Comparison of ENCODE assay signal across 21 cellular contexts in the genomic region with DNA sequence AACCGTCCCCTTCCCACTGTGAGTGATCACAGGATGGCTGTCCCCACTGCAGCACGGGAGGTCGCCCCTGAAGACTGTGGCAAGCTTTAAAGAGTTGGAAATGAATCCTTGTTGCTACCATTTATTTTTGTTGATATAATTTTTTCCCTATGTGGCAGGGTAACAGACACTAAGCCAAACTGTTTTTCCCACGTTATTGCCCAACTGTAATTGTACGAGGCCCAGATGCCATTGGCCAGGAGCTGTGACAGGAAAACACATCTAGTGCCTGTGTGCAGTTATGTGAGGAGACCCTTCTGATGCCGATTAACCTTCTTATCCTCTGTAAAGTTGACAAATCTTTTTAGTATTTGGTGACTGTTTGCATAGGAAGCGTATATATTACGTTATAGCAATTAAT.
"Had no signal": no experiment of that assay in that cellular context is flagged by ENCODE, and none has a peak within 500 bp of the region (broad histone marks: within the 10 kb centered on the region; RNA-seq: fewer than 3 reads in every experiment).

No MANE protein-coding gene starts in this region.

- H3K4me1 ChIP-seq: gastrocnemius medialis, left lung, prostate gland, sigmoid colon, stomach had no signal

- DNase-seq: cerebellar nuclear complex; cortex of kidney; effector memory CD8-positive, alpha-beta T cell; foreskin fibroblast; gastrocnemius medialis; heart left ventricle; kidney; left lung; mesenchymal stem cell; naive thymus-derived CD8-positive, alpha-beta T cell; nephron progenitor cell; right cardiac atrium; sigmoid colon; stimulated activated CD4-positive, alpha-beta T cell treated with anti-CD3 and anti-CD28 coated beads, Interleukin-2, amount 100 ng/mL, for 24 hours; stimulated activated CD4-positive, alpha-beta T cell treated with anti-CD3 and anti-CD28 coated beads, Interleukin-4, amount 100 ng/mL, for 24 hours; stimulated activated naive CD4-positive, alpha-beta T cell treated with Interleukin-2 at 50 U/mL for 16 hours; stomach; thyroid gland had no signal

- H3K36me3 ChIP-seq: gastrocnemius medialis, prostate gland, thyroid gland had no signal

- H3K9me3 ChIP-seq: gastrocnemius medialis, heart left ventricle, left lung, prostate gland, sigmoid colon, stomach, thyroid gland had no signal

- H3K36me3 Mint-ChIP-seq: stimulated activated effector memory CD8-positive, alpha-beta T cell treated with anti-CD3 and anti-CD28 coated beads, Interleukin-12 subunit alpha, Interleukin-12 subunit beta, amount 100 ng/mL, for 72 hours had no signal

- H3K27me3 ChIP-seq: gastrocnemius medialis, heart left ventricle, hepatocyte, left lung, sigmoid colon, stomach, thyroid gland had no signal

- H3K4me3 ChIP-seq: gastrocnemius medialis, heart left ventricle, hepatocyte, left lung, prostate gland, sigmoid colon, stomach, thyroid gland had no signal

- ATAC-seq: effector memory CD8-positive, alpha-beta T cell; gastrocnemius medialis; heart left ventricle; left lung; naive thymus-derived CD8-positive, alpha-beta T cell; right cardiac atrium; stimulated activated effector memory CD8-positive, alpha-beta T cell treated with anti-CD3 and anti-CD28 coated beads, Interleukin-12 subunit alpha, Interleukin-12 subunit beta, amount 100 ng/mL, for 72 hours had no signal

- H3K4me3 Mint-ChIP-seq: effector memory CD8-positive, alpha-beta T cell; naive thymus-derived CD8-positive, alpha-beta T cell; nephron progenitor cell; stimulated activated effector memory CD8-positive, alpha-beta T cell treated with anti-CD3 and anti-CD28 coated beads, Interleukin-12 subunit alpha, Interleukin-12 subunit beta, amount 100 ng/mL, for 72 hours had no signal

- FAIRE-seq: kidney had no signal

- H3K27me3 Mint-ChIP-seq: effector memory CD8-positive, alpha-beta T cell; naive thymus-derived CD8-positive, alpha-beta T cell had no signal

- H3K27ac Mint-ChIP-seq: effector memory CD8-positive, alpha-beta T cell; naive thymus-derived CD8-positive, alpha-beta T cell; nephron progenitor cell; stimulated activated effector memory CD8-positive, alpha-beta T cell treated with anti-CD3 and anti-CD28 coated beads, Interleukin-12 subunit alpha, Interleukin-12 subunit beta, amount 100 ng/mL, for 72 hours had no signal

- H3K27ac ChIP-seq: gastrocnemius medialis, heart left ventricle, hepatocyte, left lung, prostate gland, sigmoid colon, stomach, thyroid gland had no signal

- H3K9me3 Mint-ChIP-seq: effector memory CD8-positive, alpha-beta T cell; naive thymus-derived CD8-positive, alpha-beta T cell; nephron progenitor cell; stimulated activated effector memory CD8-positive, alpha-beta T cell treated with anti-CD3 and anti-CD28 coated beads, Interleukin-12 subunit alpha, Interleukin-12 subunit beta, amount 100 ng/mL, for 72 hours had no signal
